8 cellular contexts compared by ENCODE assay signal in genomic region chr19:18416778-18417249, GRCh38. TPM values are rescaled to one million over a fixed set of nuclear protein-coding genes. Genes with fewer than 3 reads are reported as not detected.
A peak's percentile ranks its signal among the peaks of the same experiment; 100 is the strongest.
DNase-seq lines count a peak whose midpoint lies in the region; ATAC-seq and TF ChIP-seq lines count a peak whose summit lies in the region.

No MANE protein-coding gene starts in this region.

- peak; percentile 39 to 58 (median 51) for ATAC-seq in right lobe of liver
- no peak for ATAC-seq in GM21447 (IDR thresholded peaks at IDR 0.05; ENCODE audit: unreplicated experiment)

- TF ChIP-seq CTCF in right lobe of liver (IDR thresholded peaks at IDR 0.05): no peak

- peaks cover 26% of the 10 kb centered on the region for H3K4me1 ChIP-seq in ectodermal cell (ENCODE audit: control insufficient read depth, insufficient read depth, low read length)
- peaks cover 0 to 46% (median 16%) of the 10 kb centered on the region in 4 donors for H3K4me1 ChIP-seq in right lobe of liver

- H3K9me3 ChIP-seq in ectodermal cell (ENCODE audit: control insufficient read depth, low read length) (no peaks in the 10 kb centered on the region), right lobe of liver (no peaks in the 10 kb centered on the region)

- H3K4me3 ChIP-seq in ectodermal cell (ENCODE audit: insufficient read depth, low read depth, low read length): peak overlapping the region; percentile 34
- H3K4me3 ChIP-seq in right lobe of liver: peak overlapping the region in 2 of 3 donors; percentile 4 to 35

- peak; percentile 15 for DNase-seq in SIG-M5 treated with dmso at 0.1 percent for 504 hours (lab: John Stamatoyannopoulos, UW; ENCODE audit: unreplicated experiment)
- DNase-seq in SIG-M5 (lab: John Stamatoyannopoulos, UW): no peak
- DNase-seq in NCI-H446 (lab: John Stamatoyannopoulos, UW): peak; percentile 22 to 72
- peak; percentile 66 for DNase-seq in activated CD4-positive, alpha-beta T cell treated with anti-CD3 and anti-CD28 coated beads, Interleukin-2, amount 50 U/mL, for 1 hour
- DNase-seq in right lobe of liver: peak; percentile 82 to 91 (median 89)
- DNase-seq in stimulated activated CD8-positive, alpha-beta memory T cell treated with anti-CD3 and anti-CD28 coated beads, Interleukin-15, amount 100 ng/mL, for 4 hours (ENCODE audit: low read depth in 2 of 2): peak; percentile 43 to 58

- WGBS in ectodermal cell, 2 experiments: 0% methylated on average over 44 of the region's 44 CpGs
- 0% methylated on average over 15 of the region's 44 CpGs for WGBS in right lobe of liver (ENCODE audit: insufficient coverage, low coverage, low lambda C conversion rate, missing lambda C conversion rate)

- intact Hi-C loops in right lobe of liver (cut with DNase I): loop anchor here in 1 of 2 donors (10.0 kb wide), 1 partner anchor 142 kb away; the partner anchor contains the start of gene IQCN

- H3K27me3 ChIP-seq in ectodermal cell (ENCODE audit: control insufficient read depth, insufficient read depth, low read length, poor library complexity, severe bottlenecking) (peaks cover 26% of the 10 kb centered on the region), right lobe of liver (peaks cover 0 to 5% of the 10 kb centered on the region in 2 donors)

- H3K36me3 ChIP-seq in ectodermal cell (ENCODE audit: control insufficient read depth, insufficient read depth, low read length): no peaks in the 10 kb centered on the region
- H3K36me3 ChIP-seq in right lobe of liver: no peaks in the 10 kb centered on the region

- H3K27ac ChIP-seq in ectodermal cell (ENCODE audit: insufficient read depth, low read depth, low read length, poor library complexity, severe bottlenecking) (peak overlapping the region; percentile 96), right lobe of liver (peak overlapping the region; percentile 75 to 84 (median 77))

- TF ChIP-seq POLR2A in right lobe of liver (IDR thresholded peaks at IDR 0.05): no peak

RNA-seq across cellular contexts. Expression of gene SSBP4, which starts 2.4 kb away (rescaled TPM):
- 72.3 TPM for polyA plus RNA-seq in ectodermal cell (2013, experiment 1 of 4)
- 58.6 TPM for polyA plus RNA-seq in ectodermal cell (2013, experiment 2 of 4)
- 62.9 TPM for polyA plus RNA-seq in ectodermal cell (2013, experiment 3 of 4)
- polyA plus RNA-seq in ectodermal cell (2013, experiment 4 of 4): 70.4 TPM
- total RNA-seq in right lobe of liver: 10 to 100 TPM; 12.8 to 23.9 (median 15.9) TPM

RNA-seq across cellular contexts. Expression of gene LRRC25, which starts 19.4 kb away (rescaled TPM):
- polyA plus RNA-seq in ectodermal cell (2013, experiment 1 of 4): not detected
- not detected for polyA plus RNA-seq in ectodermal cell (2013, experiment 2 of 4)
- not detected for polyA plus RNA-seq in ectodermal cell (2013, experiment 3 of 4)
- not detected for polyA plus RNA-seq in ectodermal cell (2013, experiment 4 of 4)
- 10 to 100 TPM in 1 of 6 experiments, 1 to 10 TPM in 5; 1.9 to 12.6 (median 3.2) TPM for total RNA-seq in right lobe of liver

RNA-seq across cellular contexts. Expression of gene ISYNA1, which starts 21.1 kb away (rescaled TPM):
- polyA plus RNA-seq in ectodermal cell (2013, experiment 1 of 4): 362 TPM
- polyA plus RNA-seq in ectodermal cell (2013, experiment 2 of 4): 333 TPM
- polyA plus RNA-seq in ectodermal cell (2013, experiment 3 of 4): 287 TPM
- polyA plus RNA-seq in ectodermal cell (2013, experiment 4 of 4): 316 TPM
- 1 to 10 TPM; 6.5 to 8.3 (median 7.8) TPM for total RNA-seq in right lobe of liver

RNA-seq across cellular contexts. Expression of gene GDF15, which starts 30.9 kb away (rescaled TPM):
- polyA plus RNA-seq in ectodermal cell (2013, experiment 1 of 4): 1.3 TPM
- polyA plus RNA-seq in ectodermal cell (2013, experiment 2 of 4): 0.78 TPM
- polyA plus RNA-seq in ectodermal cell (2013, experiment 3 of 4): 1.0 TPM
- polyA plus RNA-seq in ectodermal cell (2013, experiment 4 of 4): 0.77 TPM
- 100 to 1,000 TPM in 2 of 6 experiments, 10 to 100 TPM in 2, 1 to 10 TPM in 1, under 1 TPM in 1; 0.88 to 160 (median 57.5) TPM for total RNA-seq in right lobe of liver
